20 cellular contexts compared by ENCODE assay signal in genomic region chr1:234655328-234656069, GRCh38. TPM values are rescaled to one million over a fixed set of nuclear protein-coding genes. Genes with fewer than 3 reads are reported as not detected.
DNase-seq lines count a peak whose midpoint lies in the region; ATAC-seq, FAIRE-seq and TF ChIP-seq lines count a peak whose summit lies in the region.
"Had no signal": no experiment of that assay in that cellular context is flagged by ENCODE, and none has a peak within 500 bp of the region (broad histone marks: within the 10 kb centered on the region; RNA-seq: fewer than 3 reads in every experiment).

No MANE protein-coding gene starts in this region.

- H4K20me1 ChIP-seq in K562 (replicated peaks; ENCODE audit: control insufficient read depth, insufficient read depth, low read length) = no peaks in the 10 kb centered on the region

- ATAC-seq in K562 = no peak
- ATAC-seq in GM19035 (IDR thresholded peaks at IDR 0.05; ENCODE audit: unreplicated experiment) = no peak
- no peak for ATAC-seq in psoas muscle
- ATAC-seq: activated naive CD4-positive, alpha-beta T cell treated with anti-CD3 and anti-CD28 coated beads, Interleukin-2, amount 50 U/mL, for 72 hours; CD8-positive, alpha-beta T cell; stimulated activated effector memory CD8-positive, alpha-beta T cell treated with anti-CD3 and anti-CD28 coated beads, Interleukin-12 subunit alpha, Interleukin-12 subunit beta, amount 100 ng/mL, for 72 hours had no signal

- H3K4me1 ChIP-seq in K562 (replicated peaks in 1 of 2; ENCODE audit: control insufficient read depth in 2 of 2, insufficient read depth in 2 of 2, low read length in 2 of 2) = peaks cover 8 to 12% of the 10 kb centered on the region in 2 experiments; a peak in 4 of 5 replicates
- peaks cover 7 to 13% of the 10 kb centered on the region in 2 donors for H3K4me1 ChIP-seq in kidney (ENCODE audit: control insufficient read depth in 1 of 2, insufficient read depth in 1 of 2, low read depth in 1 of 2, low read length in 2 of 2)
- H3K4me1 ChIP-seq in psoas muscle = peaks cover 14% of the 10 kb centered on the region

- TF ChIP-seq RAD21 in K562 (CRISPR knock-in tag; conservative IDR thresholded peaks at IDR 0.05 in 1 of 2, IDR thresholded peaks at IDR 0.05 in 1 of 2) = no peak

- intact Hi-C loops in K562 (cut with micrococcal nuclease) = no loop called here
- intact Hi-C loops in kidney (cut with DNase I) = no loop called here
- intact Hi-C loops in psoas muscle (cut with DNase I) = no loop called here

- TF ChIP-seq CTCF in K562 (IDR thresholded peaks at IDR 0.05 in 2 of 3, conservative IDR thresholded peaks at IDR 0.05 in 1 of 3; ENCODE audit: insufficient read depth in 2 of 3, low read depth in 1 of 3, low read length in 3 of 3) (no peak), kidney (IDR thresholded peaks at IDR 0.05; ENCODE audit: borderline replicate concordance, extremely low read depth, insufficient read depth) (no peak), psoas muscle (IDR thresholded peaks at IDR 0.05) (no peak)

- no peaks in the 10 kb centered on the region for H3K9me3 ChIP-seq in K562 (replicated peaks; ENCODE audit: control insufficient read depth, insufficient read depth, low read depth, low read length)
- H3K9me3 ChIP-seq in kidney (ENCODE audit: control insufficient read depth in 1 of 2, low read length in 2 of 2) = no peaks in the 10 kb centered on the region
- no peaks in the 10 kb centered on the region for H3K9me3 ChIP-seq in psoas muscle
- H3K9me3 ChIP-seq: tibial artery had no signal

- H3K27me3 ChIP-seq in K562 (ENCODE audit: control insufficient read depth in 2 of 2, insufficient read depth in 2 of 2, low read length in 2 of 2) = no peaks in the 10 kb centered on the region
- H3K27me3 ChIP-seq in psoas muscle (ENCODE audit: insufficient read depth in 3 of 3, low read length in 2 of 3) = no peaks in the 10 kb centered on the region
- H3K27me3 ChIP-seq: tibial artery had no signal

- H3K4me3 ChIP-seq in K562 (no peak overlapping the region), kidney (ENCODE audit: low read length in 2 of 2) (no peak overlapping the region), psoas muscle (no peak overlapping the region)
- H3K4me3 ChIP-seq: tibial artery had no signal

- no peak overlapping the region for H3K4me2 ChIP-seq in K562 (ENCODE audit: insufficient read depth, low read length)

- peak; percentile 23 for FAIRE-seq in K562 (lab: Jason Lieb, UNC)
- no peak for FAIRE-seq in kidney (lab: Jason Lieb, UNC)
- FAIRE-seq: colon, frontal cortex, H54 had no signal

- H3K79me2 ChIP-seq in K562 (ENCODE audit: control insufficient read depth, insufficient read depth, low read length) = no peaks in the 10 kb centered on the region

- CTCF ChIA-PET in K562 (lab: Yijun Ruan, JAX; ENCODE audit: low intra/inter-chr PET ratio) = interaction anchor here (0.6 kb wide), 1 partner anchor 19 kb away, joined by 4 read pairs; no protein-coding TSS in a partner anchor

- H2AFZ ChIP-seq in K562 (ENCODE audit: low read depth, low read length) = no peak overlapping the region; the same call in 1 of the 2 replicates

- no peak overlapping the region for H3K27ac ChIP-seq in K562 (ENCODE audit: extremely low read depth, low read depth, low read length)
- H3K27ac ChIP-seq in kidney (ENCODE audit: low read depth in 2 of 2, low read length in 2 of 2) = peak overlapping the region; percentile 43
- no peak overlapping the region for H3K27ac ChIP-seq in psoas muscle
- H3K27ac ChIP-seq: tibial artery had no signal

- DNase-seq in DMS 273 (lab: John Stamatoyannopoulos, UW; ENCODE audit: unreplicated experiment) = peak; percentile 40
- DNase-seq in NCI-H146 (lab: John Stamatoyannopoulos, UW) = peak; percentile 76
- no peak for DNase-seq in K562 (ENCODE audit: extremely low read depth in 1 of 4, low spot score in 3 of 4)
- no peak for DNase-seq in kidney
- no peak for DNase-seq in NCI-H128 (lab: John Stamatoyannopoulos, UW; ENCODE audit: unreplicated experiment)
- no peak for DNase-seq in psoas muscle
- DNase-seq in NCI-H187 treated with DMSO at 0.1 percent for 48 hours (lab: John Stamatoyannopoulos, UW) = no peak
- DNase-seq: activated CD4-positive, CD25-positive, alpha-beta regulatory T cell; activated CD8-positive, alpha-beta memory T cell treated with anti-CD3 and anti-CD28 coated beads for 24 hours; CD8-positive, alpha-beta T cell; NCI-H187; NCI-H510A treated with DMSO at 0.1 percent for 48 hours; SIG-M5; tibial artery had no signal

- BruUV-seq in K562 (replicated peaks; lab: Mats Ljungman, UMichigan) = no TSS peak

- no peaks in the 10 kb centered on the region for H3K36me3 ChIP-seq in K562 (ENCODE audit: control insufficient read depth, insufficient read depth, low read length)
- no peaks in the 10 kb centered on the region for H3K36me3 ChIP-seq in kidney (ENCODE audit: control insufficient read depth in 1 of 2, insufficient read depth in 2 of 2, low read length in 2 of 2)
- no peaks in the 10 kb centered on the region for H3K36me3 ChIP-seq in psoas muscle (ENCODE audit: insufficient read depth in 1 of 2, low read depth in 1 of 2)
- H3K36me3 ChIP-seq: tibial artery had no signal

- in situ Hi-C loops in K562 (cut with MboI) = no loop called here

- no peaks in the 10 kb centered on the region for H3K9me1 ChIP-seq in K562 (ENCODE audit: control insufficient read depth, insufficient read depth, low read length)

- peak overlapping the region in 1 of 2 experiments; percentile 47; a peak in 2 of 4 replicates for H3K9ac ChIP-seq in K562 (ENCODE audit: insufficient read depth in 1 of 2, low read depth in 2 of 2, low read length in 2 of 2)
- peak overlapping the region in 1 of 2 donors; percentile 4 for H3K9ac ChIP-seq in kidney (ENCODE audit: low read length in 2 of 2)

- TF ChIP-seq POLR2A in K562 (conservative IDR thresholded peaks at IDR 0.05) = no peak

- POLR2A ChIA-PET in K562 (lab: Yijun Ruan, JAX) = interaction anchor here (0.6 to 1.0 kb wide), 2 partner anchors 13 to 70 kb away, joined by 3 read pairs; no protein-coding TSS in a partner anchor

- WGBS in K562 (ENCODE audit: insufficient coverage, low coverage, missing lambda C conversion rate) = 16% methylated on average over 8 of the region's 8 CpGs
- 83 to 87% (median 83%) methylated on average over 8 of the region's 8 CpGs for WGBS in psoas muscle, 3 donors

- TF ChIP-seq EP300 in K562 (IDR thresholded peaks at IDR 0.05; ENCODE audit: low read length) = no peak

TF ChIP-seq in K562, 482 proteins besides CTCF, POLR2A, EP300 and RAD21:
- TF ChIP-seq HES1 (IDR thresholded peaks at IDR 0.05; ENCODE audit: low read depth) (peak; percentile 62; the same call in 1 of the 2 replicates), CTBP1 (IDR thresholded peaks at IDR 0.05; ENCODE audit: borderline replicate concordance) (peak; percentile 32; the same call in 1 of the 2 replicates), RCOR1 (IDR thresholded peaks at IDR 0.05; ENCODE audit: borderline replicate concordance in 1 of 2, low read depth in 2 of 2, low read length in 2 of 2) (peak in 1 of 2 experiments; percentile 31; a peak in 1 of 4 replicates), FOSL1 (tag; conservative IDR thresholded peaks at IDR 0.05) (no peak), ZNF79 (CRISPR knock-in tag; IDR thresholded peaks at IDR 0.05; ENCODE audit: low read depth) (no peak)
- TF ChIP-seq, protein P1, sequence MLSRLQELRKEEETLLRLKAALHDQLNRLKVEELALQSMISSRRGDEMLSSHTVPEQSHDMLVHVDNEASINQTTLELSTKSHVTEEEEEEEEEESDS (CRISPR knock-in tag; IDR thresholded peaks at IDR 0.05) = no peak

RNA-seq across cellular contexts. Expression of gene IRF2BP2, which starts 45.5 kb away (rescaled TPM):
- total RNA-seq in K562 (2011; cell fraction: chromatin; rRNA removed; ENCODE audit: low replicate concordance) = 23.6 and 29.2 TPM in 2 replicates
- 17.0 and 26.0 TPM in 2 replicates for total RNA-seq in K562 (2011; cell fraction: nucleolus; rRNA removed)
- 17.2 and 26.8 TPM in 2 replicates for total RNA-seq in K562 (2011; cell fraction: nucleoplasm; rRNA removed)
- 24.4 and 38.8 TPM in 2 replicates for total RNA-seq in K562 (2014; rRNA removed)
- total RNA-seq in K562 (2014; rRNA removed; fragmentation: Illumina TruSeq; extraction: Trizol) = 18.4 and 22.1 TPM in 2 replicates
- 35.3 and 39.1 TPM in 2 replicates for total RNA-seq in K562 (2015; rRNA removed; fragmentation: Illumina TruSeq; extraction: Trizol)
- 68.4 and 68.6 TPM in 2 replicates for total RNA-seq in K562 (2021)
- polyA plus RNA-seq in K562 (2011; rRNA removed) = 7.7 and 18.0 TPM in 2 replicates
- polyA plus RNA-seq in K562 (2011; cell fraction: cytosol; rRNA removed) = 12.4 and 22.0 TPM in 2 replicates
- 73.6 and 97.0 TPM in 2 replicates for polyA plus RNA-seq in K562 (2011; cell fraction: nucleus; rRNA removed)
- 38.3 and 116 TPM in 2 replicates for polyA plus RNA-seq in K562 (2012)
- 47.0 and 60.0 TPM in 2 replicates for polyA plus RNA-seq in K562 (2014; fragmentation: Illumina TruSeq; extraction: Trizol)
- 10 to 100 TPM; 11.4 to 18.2 TPM for polyA plus RNA-seq in K562 (2014; fragmentation: Nextera tagmentation; extraction: Ambion mirVana)
- 19.0 and 30.4 TPM in 2 replicates for polyA plus RNA-seq in K562 (2014; rRNA removed)
- polyA minus RNA-seq in K562 (2011; rRNA and poly(A)+ RNA removed) = 10.8 and 16.9 TPM in 2 replicates
- 43.5 and 61.6 TPM in 2 replicates for polyA minus RNA-seq in K562 (2011; cell fraction: cytosol; rRNA and poly(A)+ RNA removed)
- 22.5 and 41.3 TPM in 2 replicates for polyA minus RNA-seq in K562 (2011; cell fraction: nucleus; rRNA and poly(A)+ RNA removed)
- total RNA-seq in kidney = 130 TPM
- polyA plus RNA-seq in kidney (ENCODE audit: insufficient read depth, low read depth, low replicate concordance) = 53.8 TPM
- 100 to 1,000 TPM in 1 of 4 donors, 10 to 100 TPM in 3; 73.4 to 116 (median 87.8) TPM for total RNA-seq in psoas muscle
- polyA plus RNA-seq in psoas muscle = 10 to 100 TPM; 53.6 to 63.6 (median 56.4) TPM

Comparison
In these comparisons a context has a peak if more than half of its experiments do, and no peak if none do; other contexts are left out.
1. DNase-seq: peak in DMS 273 (single experiment) and NCI-H146 (single experiment); none in K562 (0 of 4), kidney (single experiment), NCI-H128 (single experiment), psoas muscle (0 of 2) and NCI-H187 treated with DMSO at 0.1 percent for 48 hours (single experiment).
2. H3K27ac ChIP-seq: peak in kidney (2 of 2); none in K562 (single experiment) and psoas muscle (single experiment).